ENCODE assay signal across 3 cellular contexts in the genomic region with DNA sequence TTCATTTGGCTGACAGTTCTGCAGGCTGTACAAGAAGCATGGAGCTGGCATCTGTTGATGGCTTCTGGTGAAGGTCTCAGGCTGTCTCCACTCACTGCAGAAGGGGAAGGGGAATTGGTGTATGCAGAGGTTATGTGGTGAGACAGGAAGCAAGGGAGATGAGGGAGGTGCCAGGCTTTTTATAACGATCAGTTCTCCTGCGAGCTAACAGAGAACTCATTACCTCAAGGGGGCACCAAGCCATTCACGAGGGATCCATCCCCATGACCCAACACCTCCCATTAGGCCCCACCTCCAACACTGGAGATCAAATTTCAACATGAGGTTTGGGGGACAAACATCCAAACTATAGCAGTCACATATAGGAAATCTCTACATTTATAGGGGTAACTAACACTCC.
TF ChIP-seq lines count a peak whose summit lies in the region.

No MANE protein-coding gene starts in this region.

TF ChIP-seq in HCT116, 20 proteins besides CTCF, POLR2A, EP300 and RAD21:
- TF ChIP-seq, protein P1, sequence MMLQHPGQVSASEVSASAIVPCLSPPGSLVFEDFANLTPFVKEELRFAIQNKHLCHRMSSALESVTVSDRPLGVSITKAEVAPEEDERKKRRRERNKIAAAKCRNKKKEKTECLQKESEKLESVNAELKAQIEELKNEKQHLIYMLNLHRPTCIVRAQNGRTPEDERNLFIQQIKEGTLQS (IDR thresholded peaks at IDR 0.05): no peak
TF ChIP-seq in HCT116: peak in this region for 0.

TF ChIP-seq in H1, 55 proteins besides CTCF, POLR2A, EP300 and RAD21:
- TF ChIP-seq SAP30 (IDR thresholded peaks at IDR 0.05; ENCODE audit: insufficient read depth, insufficient replicate concordance, low read length) (no peak), SIX5 (IDR thresholded peaks at IDR 0.05; ENCODE audit: low read depth, low read length) (peak; percentile 18; the same call in 1 of the 2 replicates), YY1 (IDR thresholded peaks at IDR 0.05; ENCODE audit: low read depth, low read length) (0 out of 2 replicates have a peak, but pooled peaks have one; percentile 25)
TF ChIP-seq in H1: peak in this region for 2.

TF ChIP-seq in HEK293T, 16 proteins besides CTCF, POLR2A, EP300 and RAD21:
- TF ChIP-seq ZNF384 (IDR thresholded peaks at IDR 0.05) (no peak), FOXM1 (IDR thresholded peaks at IDR 0.05; ENCODE audit: borderline replicate concordance) (no peak), L3MBTL2 (conservative IDR thresholded peaks at IDR 0.05) (no peak), ARNT (IDR thresholded peaks at IDR 0.05) (no peak)
